Comparison of ENCODE assay signal across 8 cellular contexts in the genomic region with DNA sequence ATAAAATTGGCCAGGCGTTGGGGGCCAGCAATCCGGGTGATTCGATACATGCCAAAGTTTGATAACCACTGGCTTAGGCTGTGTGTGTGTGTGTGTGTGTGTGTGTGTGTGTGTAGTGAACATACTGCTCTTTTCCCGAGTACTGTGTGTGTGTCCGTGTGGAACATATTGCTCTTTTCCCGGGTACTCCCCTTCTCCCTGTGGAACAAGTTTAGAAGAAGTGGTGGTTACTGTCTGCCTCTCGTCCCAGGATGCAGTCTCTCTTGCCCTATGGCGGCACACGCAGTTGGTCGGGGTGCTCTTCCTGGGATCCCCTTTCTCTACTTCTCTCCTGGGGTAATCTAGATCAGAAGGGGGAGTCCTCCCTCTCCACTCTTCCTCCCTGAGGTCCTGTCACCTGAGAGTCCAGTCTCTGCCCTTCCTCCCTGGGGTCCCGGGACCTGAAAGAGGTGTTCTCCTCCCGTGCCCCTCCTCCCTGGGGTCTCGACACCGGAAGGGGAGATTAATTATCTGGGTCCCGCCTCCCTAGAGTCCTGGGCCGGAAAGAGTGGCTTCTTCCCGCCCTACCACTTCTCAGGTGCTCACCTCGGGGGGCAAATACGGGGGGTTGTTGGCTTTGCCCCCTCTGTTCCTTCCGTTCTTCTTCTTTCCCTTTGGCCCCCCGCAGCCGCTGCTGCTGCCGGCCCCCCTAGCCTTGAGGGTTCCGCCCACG. TPM values are rescaled to one million over a fixed set of nuclear protein-coding genes. Genes with fewer than 3 reads are reported as not detected.
A peak's percentile ranks its signal among the peaks of the same experiment; 100 is the strongest.
DNase-seq lines count a peak whose midpoint lies in the region; ATAC-seq and TF ChIP-seq lines count a peak whose summit lies in the region.

No MANE protein-coding gene starts in this region.

- no peaks in the 10 kb centered on the region for H3K27me3 ChIP-seq in vagina

- TF ChIP-seq POLR2A in vagina (IDR thresholded peaks at IDR 0.05) = no peak

- peaks cover 15% of the 10 kb centered on the region for H3K36me3 Mint-ChIP-seq in activated naive CD4-positive, alpha-beta T cell treated with anti-CD3 and anti-CD28 coated beads for 36 hours (ENCODE audit: low read depth)
- peaks cover 24% of the 10 kb centered on the region for H3K36me3 Mint-ChIP-seq in osteocyte (ENCODE audit: unreplicated experiment)

- peaks cover 28% of the 10 kb centered on the region for H3K4me1 ChIP-seq in vagina

- ATAC-seq in HG03354 (IDR thresholded peaks at IDR 0.05; ENCODE audit: poor library complexity, severe bottlenecking, unreplicated experiment) (peak; percentile 24), HG02870 (IDR thresholded peaks at IDR 0.05; ENCODE audit: unreplicated experiment) (no peak)

- H3K27ac ChIP-seq in vagina = peak overlapping the region; percentile 97

- peak overlapping the region; percentile 98 for H3K4me3 Mint-ChIP-seq in activated naive CD4-positive, alpha-beta T cell treated with anti-CD3 and anti-CD28 coated beads for 36 hours
- H3K4me3 Mint-ChIP-seq in osteocyte (ENCODE audit: unreplicated experiment) = peak overlapping the region; percentile 93

- H3K4me3 ChIP-seq in GM12864 (ENCODE audit: low read depth, low read length) = peak overlapping the region; percentile 95
- H3K4me3 ChIP-seq in vagina = peak overlapping the region; percentile 91 to 94

- no peaks in the 10 kb centered on the region for H3K9me3 Mint-ChIP-seq in activated naive CD4-positive, alpha-beta T cell treated with anti-CD3 and anti-CD28 coated beads for 36 hours
- H3K9me3 Mint-ChIP-seq in osteocyte (ENCODE audit: unreplicated experiment) = no peaks in the 10 kb centered on the region

- intact Hi-C loops in activated naive CD4-positive, alpha-beta T cell treated with anti-CD3 and anti-CD28 coated beads for 36 hours (cut with micrococcal nuclease) = loop anchor here (1.0 to 5.0 kb wide), 11 partner anchors 17 to 618 kb away; a partner anchor contains a TSS
- intact Hi-C loops in vagina (cut with DNase I) = loop anchor here (5.0 kb wide), 1 partner anchor 144 kb away; a partner anchor contains a TSS

- CTCF ChIA-PET in activated naive CD4-positive, alpha-beta T cell treated with anti-CD3 and anti-CD28 coated beads for 36 hours (lab: Charles Lee) = interaction anchor here (1.3 kb wide), 1 partner anchor 20 kb away, joined by 8 read pairs; no protein-coding TSS in a partner anchor

- peaks cover 32% of the 10 kb centered on the region for H3K4me1 Mint-ChIP-seq in activated naive CD4-positive, alpha-beta T cell treated with anti-CD3 and anti-CD28 coated beads for 36 hours (ENCODE audit: low read depth)
- peaks cover 35% of the 10 kb centered on the region for H3K4me1 Mint-ChIP-seq in osteocyte (ENCODE audit: unreplicated experiment)

- DNase-seq in GM12864 (ENCODE audit: low read depth) (no peak), RKO (ENCODE audit: low spot score) (peak; percentile 67), globus pallidus (ENCODE audit: low spot score) (peak; percentile 48), osteocyte (ENCODE audit: extremely low spot score, unreplicated experiment) (no peak), vagina (ENCODE audit: extremely low spot score in 2 of 2) (no peak)
- DNase-seq in activated naive CD4-positive, alpha-beta T cell treated with anti-CD3 and anti-CD28 coated beads for 36 hours = peak; percentile 66

- H3K9me3 ChIP-seq in vagina = no peaks in the 10 kb centered on the region

- TF ChIP-seq CTCF in GM12864 (IDR thresholded peaks at IDR 0.05; ENCODE audit: low read depth, low read length, missing control alignments) = no peak
- TF ChIP-seq CTCF in osteocyte (IDR thresholded peaks at IDR 0.05) = no peak
- TF ChIP-seq CTCF in vagina (IDR thresholded peaks at IDR 0.05) = no peak

- no peaks in the 10 kb centered on the region for H3K27me3 Mint-ChIP-seq in activated naive CD4-positive, alpha-beta T cell treated with anti-CD3 and anti-CD28 coated beads for 36 hours (ENCODE audit: low read depth)
- no peaks in the 10 kb centered on the region for H3K27me3 Mint-ChIP-seq in osteocyte (ENCODE audit: unreplicated experiment)

- peak overlapping the region; percentile 99 for H3K27ac Mint-ChIP-seq in activated naive CD4-positive, alpha-beta T cell treated with anti-CD3 and anti-CD28 coated beads for 36 hours
- peak overlapping the region; percentile 96 for H3K27ac Mint-ChIP-seq in osteocyte (ENCODE audit: unreplicated experiment)

- peaks cover 0 to 27% of the 10 kb centered on the region in 2 donors for H3K36me3 ChIP-seq in vagina

RNA-seq across cellular contexts. Expression of a gene that starts 0.5 kb away (rescaled TPM):
- 10 to 100 TPM; 54.5 to 57.5 TPM for total RNA-seq in activated naive CD4-positive, alpha-beta T cell treated with anti-CD3 and anti-CD28 coated beads for 36 hours
- total RNA-seq in osteocyte (84.9 and 86.4 TPM in 2 replicates), vagina (45.7 TPM)

RNA-seq across cellular contexts. Expression of a gene that starts 7.1 kb away (rescaled TPM):
- total RNA-seq in activated naive CD4-positive, alpha-beta T cell treated with anti-CD3 and anti-CD28 coated beads for 36 hours = 10 to 100 TPM; 19.8 to 22.7 TPM
- total RNA-seq in osteocyte (24.2 and 27.5 TPM in 2 replicates), vagina (58.4 TPM)

RNA-seq across cellular contexts. Expression of a gene that starts 16.3 kb away (rescaled TPM):
- not detected for total RNA-seq in activated naive CD4-positive, alpha-beta T cell treated with anti-CD3 and anti-CD28 coated beads for 36 hours
- total RNA-seq in osteocyte (0.16 and 0.26 TPM in 2 replicates), vagina (0.74 TPM)

RNA-seq across cellular contexts. Expression of a gene that starts 52.6 kb away (rescaled TPM):
- 10 to 100 TPM; 63.3 to 68.6 TPM for total RNA-seq in activated naive CD4-positive, alpha-beta T cell treated with anti-CD3 and anti-CD28 coated beads for 36 hours
- total RNA-seq in osteocyte = 27.7 and 28.2 TPM in 2 replicates
- total RNA-seq in vagina = 11.3 TPM

RNA-seq across cellular contexts. Expression of a gene that starts 52.7 kb away (rescaled TPM):
- 10 to 100 TPM; 74.9 to 93.2 TPM for total RNA-seq in activated naive CD4-positive, alpha-beta T cell treated with anti-CD3 and anti-CD28 coated beads for 36 hours
- 35.0 and 38.7 TPM in 2 replicates for total RNA-seq in osteocyte
- 24.3 TPM for total RNA-seq in vagina

Comparison
In these comparisons a context has a peak if more than half of its experiments do, and no peak if none do; other contexts are left out.
1. DNase-seq: peak in RKO (single experiment), activated naive CD4-positive, alpha-beta T cell treated with anti-CD3 and anti-CD28 coated beads for 36 hours (single experiment) and globus pallidus (single experiment); none in GM12864 (single experiment), osteocyte (single experiment) and vagina (0 of 2).